In the genomic region with DNA sequence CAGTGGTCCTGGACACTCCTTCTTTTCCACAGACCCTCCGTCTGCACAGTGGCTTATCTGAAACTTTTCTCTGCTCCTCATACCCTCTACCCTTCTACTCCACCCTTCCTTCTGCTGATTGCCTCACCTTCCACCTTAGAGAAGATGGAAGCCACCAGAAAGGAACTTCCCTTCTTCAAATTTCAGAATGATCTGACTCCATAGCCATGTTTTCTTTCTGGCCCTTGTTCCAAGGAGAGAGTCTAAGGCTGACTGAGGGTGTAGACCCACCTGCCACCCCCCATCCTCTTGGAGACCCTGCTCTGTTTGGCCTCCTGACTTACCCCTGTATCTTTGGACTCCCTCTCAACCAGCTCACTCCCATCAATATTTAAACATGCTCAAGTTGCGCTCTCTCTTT, we compare ENCODE assay signal across 18 cellular contexts.
"Had no signal": no experiment of that assay in that cellular context is flagged by ENCODE, and none has a peak within 500 bp of the region (broad histone marks: within the 10 kb centered on the region; RNA-seq: fewer than 3 reads in every experiment).

No MANE protein-coding gene starts in this region.

- H3K36me3 ChIP-seq: gastroesophageal sphincter, heart left ventricle, prostate gland, upper lobe of left lung had no signal

- H3K27ac ChIP-seq: gastroesophageal sphincter, prostate gland, skin epidermis, upper lobe of left lung had no signal

- H3K4me3 ChIP-seq: gastroesophageal sphincter, heart left ventricle, prostate gland, skin epidermis, upper lobe of left lung had no signal

- H3K4me1 ChIP-seq: prostate gland had no signal

- H3K9me3 ChIP-seq: gastroesophageal sphincter, heart left ventricle, prostate gland, upper lobe of left lung had no signal

- H3K27me3 ChIP-seq: gastroesophageal sphincter, heart left ventricle, upper lobe of left lung had no signal

- DNase-seq: activated B cell treated with CpG ODN at 0.5 μM for 24 hours; activated CD4-positive, alpha-beta memory T cell treated with anti-CD3 and anti-CD28 coated beads for 36 hours; activated CD4-positive, alpha-beta T cell treated with anti-CD3 and anti-CD28 coated beads for 4 hours; activated naive CD4-positive, alpha-beta T cell treated with Interleukin-2 at 50 U/mL for 16 hours; activated naive CD8-positive, alpha-beta T cell treated with anti-CD3 and anti-CD28 coated beads, Interleukin-2, amount 10 ng/mL, durations not matched to agents 7 days and 5 days; activated T-cell treated with anti-CD3 and anti-CD28 coated beads, Interleukin-2, amount 50 U/mL, for 1 hour; anterior cingulate cortex; cortex of kidney; effector CD4-positive, alpha-beta T cell; heart left ventricle; right cardiac atrium; stimulated activated CD4-positive, alpha-beta T cell treated with anti-CD3 and anti-CD28 coated beads, Interleukin-15, amount 100 ng/mL, for 24 hours; stimulated activated CD4-positive, alpha-beta T cell treated with anti-CD3 and anti-CD28 coated beads, Interleukin-2, amount 100 ng/mL, for 48 hours; stimulated activated naive CD8-positive, alpha-beta T cell treated with anti-CD3 and anti-CD28 coated beads, Interleukin-15, amount 100 ng/mL, for 72 hours; upper lobe of left lung had no signal
